In genomic region chr1:35564037-35564883, GRCh38 we compare ENCODE assay signal across 8 cellular contexts. TPM values are rescaled to one million over a fixed set of nuclear protein-coding genes. Genes with fewer than 3 reads are reported as not detected.
A peak's percentile ranks its signal among the peaks of the same experiment; 100 is the strongest.
DNase-seq lines count a peak whose midpoint lies in the region; ATAC-seq lines count a peak whose summit lies in the region.

No MANE protein-coding gene starts in this region.

- DNase-seq in COLO829 (ENCODE audit: low spot score) (peak; percentile 73), NCI-H69 (lab: John Stamatoyannopoulos, UW) (peak; percentile 74), dermis microvascular lymphatic vessel endothelial cell (ENCODE audit: low read depth in 2 of 2) (peak; percentile 61 to 80), lung microvascular endothelial cell (ENCODE audit: low read depth in 2 of 2) (peak; percentile 85 to 86)
- DNase-seq in activated CD4-positive, alpha-beta T cell treated with anti-CD3 and anti-CD28 coated beads, Interleukin-2, amount 50 U/mL, for 24 hours (ENCODE audit: low read depth in 1 of 2, low spot score in 1 of 2): peak; percentile 57 to 73
- peak; percentile 50 for DNase-seq in stimulated activated CD8-positive, alpha-beta memory T cell treated with anti-CD3 and anti-CD28 coated beads, Interleukin-15, amount 100 ng/mL, for 24 hours (ENCODE audit: low read depth)

- ATAC-seq in HG02642 (IDR thresholded peaks at IDR 0.05; ENCODE audit: poor library complexity, unreplicated experiment): peak; percentile 46
- no peak for ATAC-seq in GM19467 (IDR thresholded peaks at IDR 0.05; ENCODE audit: unreplicated experiment)

RNA-seq across cellular contexts. Expression of gene NCDN, which starts 6.7 kb away (rescaled TPM):
- 7.7 and 13.0 TPM in 2 replicates for total RNA-seq in dermis microvascular lymphatic vessel endothelial cell
- 7.4 and 8.5 TPM in 2 replicates for total RNA-seq in lung microvascular endothelial cell

RNA-seq across cellular contexts. Expression of gene KIAA0319L, which starts 7.1 kb away (rescaled TPM):
- total RNA-seq in dermis microvascular lymphatic vessel endothelial cell (24.1 and 42.5 TPM in 2 replicates), lung microvascular endothelial cell (29.2 and 31.5 TPM in 2 replicates)

RNA-seq across cellular contexts. Expression of gene TFAP2E, which starts 8.9 kb away (rescaled TPM):
- total RNA-seq in dermis microvascular lymphatic vessel endothelial cell (0.13 TPM in 2 replicates), lung microvascular endothelial cell (under 0.01 TPM in 2 replicates)
